Comparison of ENCODE assay signal across 7 cellular contexts in the genomic region with DNA sequence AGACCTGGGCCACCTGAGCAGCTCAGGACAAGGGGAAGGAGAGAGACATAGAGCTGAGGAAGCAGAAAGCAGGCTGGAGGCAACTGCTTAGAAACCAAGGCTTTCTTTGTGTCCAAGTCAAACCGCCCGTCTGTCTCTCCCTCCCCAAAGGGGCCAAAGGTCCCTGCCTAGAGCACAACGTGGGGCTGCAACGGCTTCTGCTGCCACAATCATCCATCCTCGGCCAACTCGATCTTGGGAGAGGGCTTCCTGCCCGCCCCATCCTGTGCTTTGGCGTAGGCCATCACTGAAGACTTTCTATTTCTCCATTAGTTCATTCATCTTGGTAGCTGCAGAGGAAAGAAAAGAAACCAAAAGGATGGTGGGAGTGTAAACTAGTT. TPM values are rescaled to one million over a fixed set of nuclear protein-coding genes. Genes with fewer than 3 reads are reported as not detected.
"Had no signal": no experiment of that assay in that cellular context is flagged by ENCODE, and none has a peak within 500 bp of the region (broad histone marks: within the 10 kb centered on the region; RNA-seq: fewer than 3 reads in every experiment).

No MANE protein-coding gene starts in this region.

- H3K4me3 ChIP-seq: GM23338 had no signal

- H3K9me3 Mint-ChIP-seq: GM23338, IgD-negative memory B cell had no signal

- H3K4me2 ChIP-seq: GM23338 had no signal

- H2AFZ ChIP-seq: GM23338 had no signal

- H3K4me3 Mint-ChIP-seq: GM23338, H9, IgD-negative memory B cell had no signal

- DNase-seq: H9, HCEC 1CT had no signal

- H3K27me3 Mint-ChIP-seq: IgD-negative memory B cell had no signal

- H3K36me3 Mint-ChIP-seq: IgD-negative memory B cell had no signal

- ATAC-seq: GM23338, HepG2 had no signal

- H3K27ac ChIP-seq: HL-60 had no signal

- H3K4me1 Mint-ChIP-seq: GM23338, H9, IgD-negative memory B cell had no signal

- H3K27ac Mint-ChIP-seq: GM23338, IgD-negative memory B cell had no signal

RNA-seq across cellular contexts. Expression of gene ZFP92, which starts 36.3 kb away (rescaled TPM):
- polyA plus RNA-seq: HepG2 had no signal

RNA-seq across cellular contexts. Expression of gene PNMA6E, which starts 46.4 kb away (rescaled TPM):
- total RNA-seq: GM23338, H1, H9, HepG2 had no signal
- polyA plus RNA-seq: GM23338, H1, HepG2, IgD-negative memory B cell had no signal

RNA-seq across cellular contexts. Expression of gene BGN, which starts 47.2 kb away (rescaled TPM):
- polyA plus RNA-seq: IgD-negative memory B cell had no signal
